1 cellular context compared by ENCODE assay signal in the genomic region with DNA sequence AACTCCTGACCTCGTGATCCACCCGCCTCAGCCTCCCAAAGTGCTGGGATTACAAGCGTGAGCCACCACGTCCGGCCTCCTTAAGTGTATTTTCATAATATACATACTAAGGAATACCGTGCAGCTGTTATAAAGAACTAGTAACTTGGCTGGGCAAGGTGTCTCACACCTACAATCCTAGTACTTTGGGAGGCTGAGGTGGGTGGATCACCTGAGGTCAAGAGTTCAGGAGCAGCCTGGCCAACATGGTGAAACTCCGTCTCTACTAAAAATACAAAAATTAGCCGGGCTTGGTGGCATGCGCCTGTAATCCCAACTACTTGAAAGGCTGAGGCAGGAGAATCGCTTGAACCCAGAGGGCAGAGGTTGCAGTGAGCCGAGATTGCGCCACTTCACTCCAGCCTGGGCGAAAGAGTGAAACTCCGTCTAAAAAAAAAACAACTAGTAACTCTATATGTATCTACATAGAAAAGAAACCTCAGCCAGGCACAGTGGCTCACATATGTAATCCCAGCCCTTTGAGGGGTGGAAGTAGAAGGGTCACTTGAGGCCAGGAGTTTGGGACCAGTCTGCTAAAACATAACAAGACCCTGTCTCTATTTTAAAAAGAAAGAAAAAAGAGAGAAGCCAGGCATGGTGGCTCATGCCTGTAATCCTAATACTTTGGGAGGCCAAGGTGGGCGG.
TF ChIP-seq lines count a peak whose summit lies in the region.
"Not testable (repeated sequence)": the region's sequence is repeated elsewhere in the genome, so short reads cannot be mapped to it uniquely, and the experiment has no call there.

No MANE protein-coding gene starts in this region.

TF ChIP-seq in HepG2, 621 proteins besides CTCF, POLR2A, EP300 and RAD21 (continued from another document and continues in another):
- TF ChIP-seq, protein P1, sequence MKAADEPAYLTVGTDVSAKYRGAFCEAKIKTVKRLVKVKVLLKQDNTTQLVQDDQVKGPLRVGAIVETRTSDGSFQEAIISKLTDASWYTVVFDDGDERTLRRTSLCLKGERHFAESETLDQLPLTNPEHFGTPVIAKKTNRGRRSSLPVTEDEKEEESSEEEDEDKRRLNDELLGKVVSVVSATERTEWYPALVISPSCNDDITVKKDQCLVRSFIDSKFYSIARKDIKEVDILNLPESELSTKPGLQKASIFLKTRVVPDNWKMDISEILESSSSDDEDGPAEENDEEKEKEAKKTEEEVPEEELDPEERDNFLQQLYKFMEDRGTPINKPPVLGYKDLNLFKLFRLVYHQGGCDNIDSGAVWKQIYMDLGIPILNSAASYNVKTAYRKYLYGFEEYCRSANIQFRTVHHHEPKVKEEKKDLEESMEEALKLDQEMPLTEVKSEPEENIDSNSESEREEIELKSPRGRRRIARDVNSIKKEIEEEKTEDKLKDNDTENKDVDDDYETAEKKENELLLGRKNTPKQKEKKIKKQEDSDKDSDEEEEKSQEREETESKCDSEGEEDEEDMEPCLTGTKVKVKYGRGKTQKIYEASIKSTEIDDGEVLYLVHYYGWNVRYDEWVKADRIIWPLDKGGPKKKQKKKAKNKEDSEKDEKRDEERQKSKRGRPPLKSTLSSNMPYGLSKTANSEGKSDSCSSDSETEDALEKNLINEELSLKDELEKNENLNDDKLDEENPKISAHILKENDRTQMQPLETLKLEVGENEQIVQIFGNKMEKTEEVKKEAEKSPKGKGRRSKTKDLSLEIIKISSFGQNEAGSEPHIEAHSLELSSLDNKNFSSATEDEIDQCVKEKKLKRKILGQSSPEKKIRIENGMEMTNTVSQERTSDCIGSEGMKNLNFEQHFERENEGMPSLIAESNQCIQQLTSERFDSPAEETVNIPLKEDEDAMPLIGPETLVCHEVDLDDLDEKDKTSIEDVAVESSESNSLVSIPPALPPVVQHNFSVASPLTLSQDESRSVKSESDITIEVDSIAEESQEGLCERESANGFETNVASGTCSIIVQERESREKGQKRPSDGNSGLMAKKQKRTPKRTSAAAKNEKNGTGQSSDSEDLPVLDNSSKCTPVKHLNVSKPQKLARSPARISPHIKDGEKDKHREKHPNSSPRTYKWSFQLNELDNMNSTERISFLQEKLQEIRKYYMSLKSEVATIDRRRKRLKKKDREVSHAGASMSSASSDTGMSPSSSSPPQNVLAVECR (CRISPR knock-in tag; IDR thresholded peaks at IDR 0.05; ENCODE audit: borderline replicate concordance): peak; percentile 40; the same call in 1 of the 2 replicates
- TF ChIP-seq TBX2 (CRISPR knock-in tag; IDR thresholded peaks at IDR 0.05; ENCODE audit: borderline replicate concordance): peak; percentile 60; the same call in 1 of the 2 replicates
- peak; percentile 47; the same call in 1 of the 2 replicates for TF ChIP-seq BCL6 (CRISPR knock-in tag; IDR thresholded peaks at IDR 0.05)
- TF ChIP-seq HNF4G (IDR thresholded peaks at IDR 0.05; ENCODE audit: borderline replicate concordance, low read depth, low read length); ATF7 (IDR thresholded peaks at IDR 0.05): not testable (repeated sequence)
- TF ChIP-seq HNF4G (CRISPR knock-in tag; IDR thresholded peaks at IDR 0.05; ENCODE audit: borderline replicate concordance, low read depth): peak; percentile 81
- peak; percentile 90 for TF ChIP-seq ZNF292 (CRISPR knock-in tag; IDR thresholded peaks at IDR 0.05; ENCODE audit: borderline replicate concordance, low read depth)
- TF ChIP-seq, protein P2, sequence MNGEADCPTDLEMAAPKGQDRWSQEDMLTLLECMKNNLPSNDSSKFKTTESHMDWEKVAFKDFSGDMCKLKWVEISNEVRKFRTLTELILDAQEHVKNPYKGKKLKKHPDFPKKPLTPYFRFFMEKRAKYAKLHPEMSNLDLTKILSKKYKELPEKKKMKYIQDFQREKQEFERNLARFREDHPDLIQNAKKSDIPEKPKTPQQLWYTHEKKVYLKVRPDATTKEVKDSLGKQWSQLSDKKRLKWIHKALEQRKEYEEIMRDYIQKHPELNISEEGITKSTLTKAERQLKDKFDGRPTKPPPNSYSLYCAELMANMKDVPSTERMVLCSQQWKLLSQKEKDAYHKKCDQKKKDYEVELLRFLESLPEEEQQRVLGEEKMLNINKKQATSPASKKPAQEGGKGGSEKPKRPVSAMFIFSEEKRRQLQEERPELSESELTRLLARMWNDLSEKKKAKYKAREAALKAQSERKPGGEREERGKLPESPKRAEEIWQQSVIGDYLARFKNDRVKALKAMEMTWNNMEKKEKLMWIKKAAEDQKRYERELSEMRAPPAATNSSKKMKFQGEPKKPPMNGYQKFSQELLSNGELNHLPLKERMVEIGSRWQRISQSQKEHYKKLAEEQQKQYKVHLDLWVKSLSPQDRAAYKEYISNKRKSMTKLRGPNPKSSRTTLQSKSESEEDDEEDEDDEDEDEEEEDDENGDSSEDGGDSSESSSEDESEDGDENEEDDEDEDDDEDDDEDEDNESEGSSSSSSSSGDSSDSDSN (CRISPR knock-in tag; IDR thresholded peaks at IDR 0.05): peak; percentile 37; the same call in 1 of the 2 replicates
- TF ChIP-seq, protein P3, sequence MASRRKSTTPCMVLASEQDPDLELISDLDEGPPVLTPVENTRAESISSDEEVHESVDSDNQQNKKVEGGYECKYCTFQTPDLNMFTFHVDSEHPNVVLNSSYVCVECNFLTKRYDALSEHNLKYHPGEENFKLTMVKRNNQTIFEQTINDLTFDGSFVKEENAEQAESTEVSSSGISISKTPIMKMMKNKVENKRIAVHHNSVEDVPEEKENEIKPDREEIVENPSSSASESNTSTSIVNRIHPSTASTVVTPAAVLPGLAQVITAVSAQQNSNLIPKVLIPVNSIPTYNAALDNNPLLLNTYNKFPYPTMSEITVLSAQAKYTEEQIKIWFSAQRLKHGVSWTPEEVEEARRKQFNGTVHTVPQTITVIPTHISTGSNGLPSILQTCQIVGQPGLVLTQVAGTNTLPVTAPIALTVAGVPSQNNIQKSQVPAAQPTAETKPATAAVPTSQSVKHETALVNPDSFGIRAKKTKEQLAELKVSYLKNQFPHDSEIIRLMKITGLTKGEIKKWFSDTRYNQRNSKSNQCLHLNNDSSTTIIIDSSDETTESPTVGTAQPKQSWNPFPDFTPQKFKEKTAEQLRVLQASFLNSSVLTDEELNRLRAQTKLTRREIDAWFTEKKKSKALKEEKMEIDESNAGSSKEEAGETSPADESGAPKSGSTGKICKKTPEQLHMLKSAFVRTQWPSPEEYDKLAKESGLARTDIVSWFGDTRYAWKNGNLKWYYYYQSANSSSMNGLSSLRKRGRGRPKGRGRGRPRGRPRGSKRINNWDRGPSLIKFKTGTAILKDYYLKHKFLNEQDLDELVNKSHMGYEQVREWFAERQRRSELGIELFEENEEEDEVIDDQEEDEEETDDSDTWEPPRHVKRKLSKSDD (CRISPR knock-in tag; IDR thresholded peaks at IDR 0.05; ENCODE audit: low read depth): peak; percentile 24; the same call in 1 of the 2 replicates
- peak; percentile 79; the same call in 1 of the 2 replicates for TF ChIP-seq NR2C2 (CRISPR knock-in tag; IDR thresholded peaks at IDR 0.05; ENCODE audit: borderline replicate concordance)
- TF ChIP-seq ZNF644 (CRISPR knock-in tag; IDR thresholded peaks at IDR 0.05; ENCODE audit: low read depth): 0 out of 2 replicates have a peak, but pooled peaks have one; percentile 4
- TF ChIP-seq, protein P4, sequence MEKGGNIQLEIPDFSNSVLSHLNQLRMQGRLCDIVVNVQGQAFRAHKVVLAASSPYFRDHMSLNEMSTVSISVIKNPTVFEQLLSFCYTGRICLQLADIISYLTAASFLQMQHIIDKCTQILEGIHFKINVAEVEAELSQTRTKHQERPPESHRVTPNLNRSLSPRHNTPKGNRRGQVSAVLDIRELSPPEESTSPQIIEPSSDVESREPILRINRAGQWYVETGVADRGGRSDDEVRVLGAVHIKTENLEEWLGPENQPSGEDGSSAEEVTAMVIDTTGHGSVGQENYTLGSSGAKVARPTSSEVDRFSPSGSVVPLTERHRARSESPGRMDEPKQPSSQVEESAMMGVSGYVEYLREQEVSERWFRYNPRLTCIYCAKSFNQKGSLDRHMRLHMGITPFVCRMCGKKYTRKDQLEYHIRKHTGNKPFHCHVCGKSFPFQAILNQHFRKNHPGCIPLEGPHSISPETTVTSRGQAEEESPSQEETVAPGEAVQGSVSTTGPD (CRISPR knock-in tag; IDR thresholded peaks at IDR 0.05): peak; percentile 61; the same call in 1 of the 2 replicates
- peak; percentile 75; the same call in 1 of the 2 replicates for TF ChIP-seq RXRA (CRISPR knock-in tag; IDR thresholded peaks at IDR 0.05)
- peak; percentile 6 for TF ChIP-seq YY1 (IDR thresholded peaks at IDR 0.05; ENCODE audit: insufficient read depth, insufficient replicate concordance, low read depth, low read length)
- TF ChIP-seq, protein P5, sequence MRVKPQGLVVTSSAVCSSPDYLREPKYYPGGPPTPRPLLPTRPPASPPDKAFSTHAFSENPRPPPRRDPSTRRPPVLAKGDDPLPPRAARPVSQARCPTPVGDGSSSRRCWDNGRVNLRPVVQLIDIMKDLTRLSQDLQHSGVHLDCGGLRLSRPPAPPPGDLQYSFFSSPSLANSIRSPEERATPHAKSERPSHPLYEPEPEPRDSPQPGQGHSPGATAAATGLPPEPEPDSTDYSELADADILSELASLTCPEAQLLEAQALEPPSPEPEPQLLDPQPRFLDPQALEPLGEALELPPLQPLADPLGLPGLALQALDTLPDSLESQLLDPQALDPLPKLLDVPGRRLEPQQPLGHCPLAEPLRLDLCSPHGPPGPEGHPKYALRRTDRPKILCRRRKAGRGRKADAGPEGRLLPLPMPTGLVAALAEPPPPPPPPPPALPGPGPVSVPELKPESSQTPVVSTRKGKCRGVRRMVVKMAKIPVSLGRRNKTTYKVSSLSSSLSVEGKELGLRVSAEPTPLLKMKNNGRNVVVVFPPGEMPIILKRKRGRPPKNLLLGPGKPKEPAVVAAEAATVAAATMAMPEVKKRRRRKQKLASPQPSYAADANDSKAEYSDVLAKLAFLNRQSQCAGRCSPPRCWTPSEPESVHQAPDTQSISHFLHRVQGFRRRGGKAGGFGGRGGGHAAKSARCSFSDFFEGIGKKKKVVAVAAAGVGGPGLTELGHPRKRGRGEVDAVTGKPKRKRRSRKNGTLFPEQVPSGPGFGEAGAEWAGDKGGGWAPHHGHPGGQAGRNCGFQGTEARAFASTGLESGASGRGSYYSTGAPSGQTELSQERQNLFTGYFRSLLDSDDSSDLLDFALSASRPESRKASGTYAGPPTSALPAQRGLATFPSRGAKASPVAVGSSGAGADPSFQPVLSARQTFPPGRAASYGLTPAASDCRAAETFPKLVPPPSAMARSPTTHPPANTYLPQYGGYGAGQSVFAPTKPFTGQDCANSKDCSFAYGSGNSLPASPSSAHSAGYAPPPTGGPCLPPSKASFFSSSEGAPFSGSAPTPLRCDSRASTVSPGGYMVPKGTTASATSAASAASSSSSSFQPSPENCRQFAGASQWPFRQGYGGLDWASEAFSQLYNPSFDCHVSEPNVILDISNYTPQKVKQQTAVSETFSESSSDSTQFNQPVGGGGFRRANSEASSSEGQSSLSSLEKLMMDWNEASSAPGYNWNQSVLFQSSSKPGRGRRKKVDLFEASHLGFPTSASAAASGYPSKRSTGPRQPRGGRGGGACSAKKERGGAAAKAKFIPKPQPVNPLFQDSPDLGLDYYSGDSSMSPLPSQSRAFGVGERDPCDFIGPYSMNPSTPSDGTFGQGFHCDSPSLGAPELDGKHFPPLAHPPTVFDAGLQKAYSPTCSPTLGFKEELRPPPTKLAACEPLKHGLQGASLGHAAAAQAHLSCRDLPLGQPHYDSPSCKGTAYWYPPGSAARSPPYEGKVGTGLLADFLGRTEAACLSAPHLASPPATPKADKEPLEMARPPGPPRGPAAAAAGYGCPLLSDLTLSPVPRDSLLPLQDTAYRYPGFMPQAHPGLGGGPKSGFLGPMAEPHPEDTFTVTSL (CRISPR knock-in tag; IDR thresholded peaks at IDR 0.05; ENCODE audit: borderline replicate concordance): peak; percentile 16; the same call in 1 of the 2 replicates
- 0 out of 2 replicates have a peak, but pooled peaks have one; percentile 9 for TF ChIP-seq NCOA2 (CRISPR knock-in tag; IDR thresholded peaks at IDR 0.05)
- peak; percentile 84 for TF ChIP-seq GATAD2A (CRISPR knock-in tag; IDR thresholded peaks at IDR 0.05)
- TF ChIP-seq TARDBP (CRISPR knock-in tag; IDR thresholded peaks at IDR 0.05): 0 out of 2 replicates have a peak, but pooled peaks have one; percentile 42
- TF ChIP-seq ZEB1 (IDR thresholded peaks at IDR 0.05; ENCODE audit: insufficient replicate concordance, low read depth): peak; percentile 47
- TF ChIP-seq ATF7 (CRISPR knock-in tag; IDR thresholded peaks at IDR 0.05): 0 out of 2 replicates have a peak, but pooled peaks have one; percentile 11
- peak; percentile 0; the same call in 1 of the 2 replicates for TF ChIP-seq ADNP (CRISPR knock-in tag; IDR thresholded peaks at IDR 0.05)
- TF ChIP-seq ZNF317 (CRISPR knock-in tag; IDR thresholded peaks at IDR 0.05): peak; percentile 48; the same call in 1 of the 2 replicates
- TF ChIP-seq KDM1A (CRISPR knock-in tag; IDR thresholded peaks at IDR 0.05): peak; percentile 5; the same call in 1 of the 2 replicates
- TF ChIP-seq, protein P6, sequence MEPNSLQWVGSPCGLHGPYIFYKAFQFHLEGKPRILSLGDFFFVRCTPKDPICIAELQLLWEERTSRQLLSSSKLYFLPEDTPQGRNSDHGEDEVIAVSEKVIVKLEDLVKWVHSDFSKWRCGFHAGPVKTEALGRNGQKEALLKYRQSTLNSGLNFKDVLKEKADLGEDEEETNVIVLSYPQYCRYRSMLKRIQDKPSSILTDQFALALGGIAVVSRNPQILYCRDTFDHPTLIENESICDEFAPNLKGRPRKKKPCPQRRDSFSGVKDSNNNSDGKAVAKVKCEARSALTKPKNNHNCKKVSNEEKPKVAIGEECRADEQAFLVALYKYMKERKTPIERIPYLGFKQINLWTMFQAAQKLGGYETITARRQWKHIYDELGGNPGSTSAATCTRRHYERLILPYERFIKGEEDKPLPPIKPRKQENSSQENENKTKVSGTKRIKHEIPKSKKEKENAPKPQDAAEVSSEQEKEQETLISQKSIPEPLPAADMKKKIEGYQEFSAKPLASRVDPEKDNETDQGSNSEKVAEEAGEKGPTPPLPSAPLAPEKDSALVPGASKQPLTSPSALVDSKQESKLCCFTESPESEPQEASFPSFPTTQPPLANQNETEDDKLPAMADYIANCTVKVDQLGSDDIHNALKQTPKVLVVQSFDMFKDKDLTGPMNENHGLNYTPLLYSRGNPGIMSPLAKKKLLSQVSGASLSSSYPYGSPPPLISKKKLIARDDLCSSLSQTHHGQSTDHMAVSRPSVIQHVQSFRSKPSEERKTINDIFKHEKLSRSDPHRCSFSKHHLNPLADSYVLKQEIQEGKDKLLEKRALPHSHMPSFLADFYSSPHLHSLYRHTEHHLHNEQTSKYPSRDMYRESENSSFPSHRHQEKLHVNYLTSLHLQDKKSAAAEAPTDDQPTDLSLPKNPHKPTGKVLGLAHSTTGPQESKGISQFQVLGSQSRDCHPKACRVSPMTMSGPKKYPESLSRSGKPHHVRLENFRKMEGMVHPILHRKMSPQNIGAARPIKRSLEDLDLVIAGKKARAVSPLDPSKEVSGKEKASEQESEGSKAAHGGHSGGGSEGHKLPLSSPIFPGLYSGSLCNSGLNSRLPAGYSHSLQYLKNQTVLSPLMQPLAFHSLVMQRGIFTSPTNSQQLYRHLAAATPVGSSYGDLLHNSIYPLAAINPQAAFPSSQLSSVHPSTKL (CRISPR knock-in tag; IDR thresholded peaks at IDR 0.05): peak; percentile 84; the same call in 1 of the 2 replicates
- TF ChIP-seq, protein P7, sequence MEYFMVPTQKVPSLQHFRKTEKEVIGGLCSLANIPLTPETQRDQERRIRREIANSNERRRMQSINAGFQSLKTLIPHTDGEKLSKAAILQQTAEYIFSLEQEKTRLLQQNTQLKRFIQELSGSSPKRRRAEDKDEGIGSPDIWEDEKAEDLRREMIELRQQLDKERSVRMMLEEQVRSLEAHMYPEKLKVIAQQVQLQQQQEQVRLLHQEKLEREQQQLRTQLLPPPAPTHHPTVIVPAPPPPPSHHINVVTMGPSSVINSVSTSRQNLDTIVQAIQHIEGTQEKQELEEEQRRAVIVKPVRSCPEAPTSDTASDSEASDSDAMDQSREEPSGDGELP (IDR thresholded peaks at IDR 0.05; ENCODE audit: borderline replicate concordance, low read depth): peak; percentile 19; the same call in 1 of the 2 replicates
